21 cellular contexts compared by ENCODE assay signal in the genomic region with DNA sequence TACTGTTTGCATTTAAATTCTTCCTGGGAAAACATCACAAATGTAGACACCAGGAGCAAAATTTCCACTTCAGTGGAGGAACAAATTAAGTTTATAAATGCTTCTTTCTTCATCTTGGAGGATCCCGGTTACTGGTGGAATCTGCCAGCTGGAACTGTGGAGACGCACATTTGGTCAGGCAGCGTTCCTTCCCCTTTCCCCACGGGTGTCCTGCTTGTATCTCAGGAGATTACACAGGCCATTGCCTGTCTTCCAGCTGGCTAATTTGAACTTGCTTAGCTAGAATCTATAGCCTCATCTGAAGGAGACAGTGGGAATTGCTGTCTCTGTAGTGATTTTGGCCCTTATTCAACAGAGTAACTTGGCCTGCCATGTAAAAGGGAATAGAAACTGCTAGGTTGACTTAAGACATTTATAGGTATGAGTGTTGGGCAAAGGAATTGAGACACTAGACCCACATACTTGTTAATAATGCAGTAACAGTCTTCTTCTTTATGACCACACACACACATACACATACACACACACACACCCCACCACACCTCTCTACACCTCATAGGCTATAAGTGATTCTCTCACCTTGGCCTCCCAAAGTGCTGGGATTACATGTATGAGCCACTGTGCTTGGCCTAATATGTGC. TPM values are rescaled to one million over a fixed set of nuclear protein-coding genes. Genes with fewer than 3 reads are reported as not detected.
A peak's percentile ranks its signal among the peaks of the same experiment; 100 is the strongest.
DNase-seq lines count a peak whose midpoint lies in the region; ATAC-seq, FAIRE-seq and TF ChIP-seq lines count a peak whose summit lies in the region.
"Had no signal": no experiment of that assay in that cellular context is flagged by ENCODE, and none has a peak within 500 bp of the region (broad histone marks: within the 10 kb centered on the region; RNA-seq: fewer than 3 reads in every experiment).

No MANE protein-coding gene starts in this region.

- H3K27me3 Mint-ChIP-seq in memory B cell: no peaks in the 10 kb centered on the region

- no peak for FAIRE-seq in HTR-8/SVneo (lab: Jason Lieb, UNC)
- FAIRE-seq: D721Med had no signal

- no peaks in the 10 kb centered on the region for H3K79me2 ChIP-seq in OCI-LY7 (ENCODE audit: insufficient read depth, low read depth, low read length)

- POLR2A ChIA-PET in OCI-LY7 (lab: Charles Lee): interaction anchor here (1.5 kb wide), 1 partner anchor 11 kb away, joined by 4 read pairs; no protein-coding TSS in a partner anchor

- intact Hi-C loops in right cardiac atrium (cut with DNase I) (no loop called here), cardiac septum (cut with DNase I) (no loop called here), OCI-LY7 (cut with micrococcal nuclease; ENCODE audit: unreplicated experiment) (no loop called here), upper lobe of right lung (cut with DNase I) (no loop called here)

- H4K20me1 ChIP-seq in OCI-LY7 (ENCODE audit: insufficient read depth, low read length): no peaks in the 10 kb centered on the region

- H3K4me1 ChIP-seq in right cardiac atrium (ENCODE audit: control insufficient read depth, insufficient read depth, low read length) (no peaks in the 10 kb centered on the region), OCI-LY7 (ENCODE audit: insufficient read depth, low read length, poor library complexity, severe bottlenecking) (peaks cover 20% of the 10 kb centered on the region), upper lobe of right lung (no peaks in the 10 kb centered on the region)

- CTCF ChIA-PET in OCI-LY7 (lab: Charles Lee; ENCODE audit: unreplicated experiment): no interaction called here

- H3K36me3 Mint-ChIP-seq in memory B cell: no peaks in the 10 kb centered on the region

- H3K27ac Mint-ChIP-seq in memory B cell: no peak overlapping the region
- H3K27ac Mint-ChIP-seq: CD4-positive, alpha-beta T cell; H9 had no signal

- H2AFZ ChIP-seq in OCI-LY7 (ENCODE audit: low read length): peak overlapping the region; percentile 9; the same call in 1 of the 2 replicates

- H3K9me3 ChIP-seq in right cardiac atrium (ENCODE audit: control insufficient read depth, low read length) (no peaks in the 10 kb centered on the region), OCI-LY7 (ENCODE audit: low read length) (no peaks in the 10 kb centered on the region), upper lobe of right lung (no peaks in the 10 kb centered on the region)
- H3K9me3 ChIP-seq: SK-N-SH had no signal

- no peak overlapping the region for H3K4me3 Mint-ChIP-seq in memory B cell
- H3K4me3 Mint-ChIP-seq: CD4-positive, alpha-beta T cell; H9 had no signal

- H3K4me1 Mint-ChIP-seq in memory B cell: peaks cover 16% of the 10 kb centered on the region

- peak in 2 of 3 donors; percentile 28 to 44 for DNase-seq in right cardiac atrium
- no peak for DNase-seq in cardiac septum (ENCODE audit: low spot score)
- peak; percentile 8 for DNase-seq in OCI-LY7 (ENCODE audit: low spot score)
- no peak for DNase-seq in memory B cell (ENCODE audit: low spot score in 2 of 2)
- DNase-seq in islet precursor cell: no peak
- no peak for DNase-seq in dermis blood vessel endothelial cell
- DNase-seq in HTR-8/SVneo (ENCODE audit: insufficient read length, low spot score): no peak
- DNase-seq in upper lobe of right lung: no peak
- DNase-seq: AML-193; CD4-positive, alpha-beta T cell; DMS79 treated with DMSO at 0.1 percent for 48 hours; GF-D8; H9; IMR-90; Kasumi-1; NCI-H1436; NCI-H2029 treated with DMSO at 0.1 percent for 48 hours; NCI-H510A treated with DMSO at 0.1 percent for 48 hours; PC-3; SK-N-SH had no signal

- H3K27ac ChIP-seq in right cardiac atrium (ENCODE audit: low read length): no peak overlapping the region
- no peak overlapping the region for H3K27ac ChIP-seq in OCI-LY7 (ENCODE audit: low read depth, low read length, poor library complexity, severe bottlenecking)
- H3K27ac ChIP-seq in upper lobe of right lung: no peak overlapping the region

- H3K27me3 ChIP-seq in right cardiac atrium (ENCODE audit: control insufficient read depth, insufficient read depth) (no peaks in the 10 kb centered on the region), upper lobe of right lung (no peaks in the 10 kb centered on the region)

- ATAC-seq in right cardiac atrium (peak; percentile 22 to 40), memory B cell (ENCODE audit: low read depth) (peak; percentile 47), upper lobe of right lung (no peak)
- ATAC-seq: PC-3 had no signal

- no TSS peak for BruUV-seq in OCI-LY7 (replicated peaks; lab: Mats Ljungman, UMichigan)

- H3K9me3 Mint-ChIP-seq in memory B cell: no peaks in the 10 kb centered on the region
- H3K9me3 Mint-ChIP-seq: CD4-positive, alpha-beta T cell; H9 had no signal

- H3K4me2 ChIP-seq in OCI-LY7 (ENCODE audit: low read length): no peak overlapping the region
- H3K4me2 ChIP-seq: SK-N-SH had no signal

- 54% methylated on average over 4 of the region's 4 CpGs for WGBS in right cardiac atrium

- H3K4me3 ChIP-seq in right cardiac atrium (ENCODE audit: low read length): no peak overlapping the region
- no peak overlapping the region for H3K4me3 ChIP-seq in OCI-LY7 (ENCODE audit: low read depth, low read length, poor library complexity, severe bottlenecking)
- no peak overlapping the region for H3K4me3 ChIP-seq in upper lobe of right lung

- no peaks in the 10 kb centered on the region for H3K9me2 ChIP-seq in OCI-LY7 (ENCODE audit: insufficient read depth, low read length)
- H3K9me2 ChIP-seq: SK-N-SH had no signal

- TF ChIP-seq CTCF in OCI-LY7 (conservative IDR thresholded peaks at IDR 0.05; ENCODE audit: low read length) (no peak), upper lobe of right lung (IDR thresholded peaks at IDR 0.05) (no peak)

- H3K36me3 ChIP-seq in OCI-LY7 (ENCODE audit: insufficient read depth, low read length) (no peaks in the 10 kb centered on the region), upper lobe of right lung (no peaks in the 10 kb centered on the region)

RNA-seq across cellular contexts. Expression of gene TSBP1, which starts 34.4 kb away (rescaled TPM):
- not detected for total RNA-seq in right cardiac atrium
- not detected for polyA plus RNA-seq in right cardiac atrium
- not detected for total RNA-seq in cardiac septum
- total RNA-seq in OCI-LY7 (2014; rRNA removed; shearing (Covaris generic)): not detected in 2 replicates
- total RNA-seq in OCI-LY7 (2022): not detected in 2 replicates
- not detected in 2 replicates for total RNA-seq in dermis blood vessel endothelial cell
- not detected for total RNA-seq in upper lobe of right lung
- total RNA-seq: CD4-positive, alpha-beta T cell; H9; IMR-90; PC-3 had no signal
- polyA plus RNA-seq: IMR-90, SK-N-SH had no signal

Comparison
In these comparisons a context has a peak if more than half of its experiments do, and no peak if none do; other contexts are left out.
1. DNase-seq: peak in right cardiac atrium (2 of 3) and OCI-LY7 (single experiment); none in cardiac septum (single experiment), memory B cell (0 of 2), islet precursor cell (single experiment), dermis blood vessel endothelial cell (single experiment), HTR-8/SVneo (single experiment) and upper lobe of right lung (single experiment).